In genomic region chr9:12094051-12094450, GRCh38 we compare ENCODE assay signal across 24 cellular contexts.
"Had no signal": no experiment of that assay in that cellular context is flagged by ENCODE, and none has a peak within 500 bp of the region (broad histone marks: within the 10 kb centered on the region; RNA-seq: fewer than 3 reads in every experiment).

No MANE protein-coding gene starts in this region.

- H3K36me3 Mint-ChIP-seq: naive thymus-derived CD4-positive, alpha-beta T cell; stimulated activated effector memory CD8-positive, alpha-beta T cell treated with anti-CD3 and anti-CD28 coated beads, Interleukin-12 subunit alpha, Interleukin-12 subunit beta, amount 100 ng/mL, for 72 hours had no signal

- H3K27ac ChIP-seq: left ventricle myocardium inferior, ovary, right atrium auricular region, skin epidermis, spleen, suprapubic skin, thoracic aorta, tibial artery, uterus had no signal

- H3K4me1 Mint-ChIP-seq: naive thymus-derived CD4-positive, alpha-beta T cell; stimulated activated effector memory CD8-positive, alpha-beta T cell treated with anti-CD3 and anti-CD28 coated beads, Interleukin-12 subunit alpha, Interleukin-12 subunit beta, amount 100 ng/mL, for 72 hours had no signal

- H3K4me3 ChIP-seq: left ventricle myocardium inferior, lung, mucosa of descending colon, ovary, right atrium auricular region, skin epidermis, spleen, suprapubic skin, thoracic aorta, tibial artery, uterus had no signal

- H3K27ac Mint-ChIP-seq: naive thymus-derived CD4-positive, alpha-beta T cell; natural killer cell treated with Interleukin-12 subunit alpha and Interleukin-12 subunit beta and Interleukin-15 and Interleukin-18, amount 100 ng/mL, for 72 hours; progenitor cell of endocrine pancreas; stimulated activated effector memory CD8-positive, alpha-beta T cell treated with anti-CD3 and anti-CD28 coated beads, Interleukin-12 subunit alpha, Interleukin-12 subunit beta, amount 100 ng/mL, for 72 hours; stimulated activated naive CD8-positive, alpha-beta T cell treated with anti-CD3 and anti-CD28 coated beads, Interleukin-15, Interleukin-2, amounts not matched to agents 100 ng/mL and 50 ng/mL, for 24 hours had no signal

- H3K4me1 ChIP-seq: left ventricle myocardium inferior, right atrium auricular region, spleen, suprapubic skin, tibial artery, uterus had no signal

- ATAC-seq: left colon; mucosa of descending colon; naive thymus-derived CD4-positive, alpha-beta T cell; natural killer cell treated with Interleukin-12 subunit alpha and Interleukin-12 subunit beta and Interleukin-15 and Interleukin-18, amount 100 ng/mL, for 72 hours; sciatic nerve; stimulated activated effector memory CD8-positive, alpha-beta T cell treated with anti-CD3 and anti-CD28 coated beads, Interleukin-12 subunit alpha, Interleukin-12 subunit beta, amount 100 ng/mL, for 72 hours had no signal

- DNase-seq: hippocampal formation; kidney; left colon; left ventricle myocardium inferior; mesendoderm; midbrain; mucosa of descending colon; naive thymus-derived CD4-positive, alpha-beta T cell; ovary; spleen; stimulated activated CD4-positive, alpha-beta T cell treated with anti-CD3 and anti-CD28 coated beads, Interleukin-4, amount 100 ng/mL, for 24 hours; stimulated activated naive CD4-positive, alpha-beta T cell; tibial artery; uterus had no signal

- H3K27me3 Mint-ChIP-seq: naive thymus-derived CD4-positive, alpha-beta T cell; natural killer cell treated with Interleukin-12 subunit alpha and Interleukin-12 subunit beta and Interleukin-15 and Interleukin-18, amount 100 ng/mL, for 72 hours; progenitor cell of endocrine pancreas; stimulated activated naive CD8-positive, alpha-beta T cell treated with anti-CD3 and anti-CD28 coated beads, Interleukin-15, Interleukin-2, amounts not matched to agents 100 ng/mL and 50 ng/mL, for 24 hours had no signal

- H3K4me3 Mint-ChIP-seq: naive thymus-derived CD4-positive, alpha-beta T cell; natural killer cell treated with Interleukin-12 subunit alpha and Interleukin-12 subunit beta and Interleukin-15 and Interleukin-18, amount 100 ng/mL, for 72 hours; stimulated activated effector memory CD8-positive, alpha-beta T cell treated with anti-CD3 and anti-CD28 coated beads, Interleukin-12 subunit alpha, Interleukin-12 subunit beta, amount 100 ng/mL, for 72 hours; stimulated activated naive CD8-positive, alpha-beta T cell treated with anti-CD3 and anti-CD28 coated beads, Interleukin-15, Interleukin-2, amounts not matched to agents 100 ng/mL and 50 ng/mL, for 24 hours had no signal

- H3K27me3 ChIP-seq: ovary, right atrium auricular region, spleen, suprapubic skin, tibial artery, uterus had no signal

- H3K36me3 ChIP-seq: left ventricle myocardium inferior, ovary, right atrium auricular region, spleen, suprapubic skin, thoracic aorta, tibial artery, uterus had no signal

- H3K9me3 ChIP-seq: left ventricle myocardium inferior, ovary, right atrium auricular region, suprapubic skin, thoracic aorta, tibial artery, uterus had no signal
